In the genomic region with DNA sequence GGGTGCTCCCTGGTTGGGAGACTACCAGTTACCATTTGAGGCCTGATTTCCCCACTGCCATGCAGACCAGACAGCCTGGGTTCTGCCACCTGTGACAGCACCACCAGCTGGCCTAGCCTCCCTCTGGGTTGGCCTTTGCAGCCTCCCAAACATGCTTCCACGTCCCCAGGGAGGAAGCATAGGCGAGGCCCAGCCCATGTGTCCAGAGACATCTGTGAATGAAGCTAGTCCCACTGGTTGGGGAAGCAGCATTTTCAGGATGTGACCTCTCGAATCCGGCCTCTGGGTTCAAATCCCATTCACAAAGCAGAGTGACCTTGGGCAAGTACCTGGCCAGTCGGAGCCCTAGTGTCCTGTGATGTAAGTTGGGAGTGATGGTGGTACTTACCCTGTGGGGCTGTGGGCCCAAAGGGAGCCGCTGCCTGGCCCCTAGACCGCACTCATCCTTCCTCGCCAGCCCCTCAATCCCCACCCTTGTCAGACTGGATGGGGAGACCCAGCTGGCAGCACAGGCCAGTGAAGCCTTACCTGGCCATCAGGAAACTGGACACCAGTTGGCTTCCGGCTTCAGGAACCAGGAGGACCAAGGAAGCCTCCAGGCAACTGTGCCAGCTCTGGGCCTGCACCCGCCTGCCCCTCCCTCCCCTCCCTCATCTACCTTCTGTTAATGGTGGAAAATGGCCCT, we compare ENCODE assay signal across 25 cellular contexts. TPM values are rescaled to one million over a fixed set of nuclear protein-coding genes. Genes with fewer than 3 reads are reported as not detected.
DNase-seq lines count a peak whose midpoint lies in the region; ATAC-seq and TF ChIP-seq lines count a peak whose summit lies in the region.
"Had no signal": no experiment of that assay in that cellular context is flagged by ENCODE, and none has a peak within 500 bp of the region (broad histone marks: within the 10 kb centered on the region; RNA-seq: fewer than 3 reads in every experiment).

No MANE protein-coding gene starts in this region.

- H3K9me3 Mint-ChIP-seq in glutamatergic neuron (ENCODE audit: unreplicated experiment) = peaks cover 1% of the 10 kb centered on the region
- no peaks in the 10 kb centered on the region for H3K9me3 Mint-ChIP-seq in activated CD8-positive, alpha-beta memory T cell treated with anti-CD3 and anti-CD28 coated beads, Interleukin-2, amount 10 ng/mL, durations not matched to agents 7 days and 5 days (ENCODE audit: low read depth)
- H3K9me3 Mint-ChIP-seq: activated naive CD4-positive, alpha-beta T cell treated with anti-CD3 and anti-CD28 coated beads, Interleukin-2, amount 50 U/mL, for 72 hours; stimulated activated naive CD8-positive, alpha-beta T cell treated with anti-CD3 and anti-CD28 coated beads, Interleukin-15, Interleukin-2, amounts not matched to agents 100 ng/mL and 50 ng/mL, for 24 hours had no signal

- no peak overlapping the region for H3K27ac Mint-ChIP-seq in glutamatergic neuron (ENCODE audit: unreplicated experiment)
- no peak overlapping the region for H3K27ac Mint-ChIP-seq in activated CD8-positive, alpha-beta memory T cell treated with anti-CD3 and anti-CD28 coated beads, Interleukin-2, amount 10 ng/mL, durations not matched to agents 7 days and 5 days
- H3K27ac Mint-ChIP-seq: activated naive CD4-positive, alpha-beta T cell treated with anti-CD3 and anti-CD28 coated beads, Interleukin-2, amount 50 U/mL, for 72 hours; stimulated activated naive CD8-positive, alpha-beta T cell treated with anti-CD3 and anti-CD28 coated beads, Interleukin-15, Interleukin-2, amounts not matched to agents 100 ng/mL and 50 ng/mL, for 24 hours had no signal

- peaks cover 9% of the 10 kb centered on the region for H3K4me1 Mint-ChIP-seq in glutamatergic neuron (ENCODE audit: low read depth, unreplicated experiment)
- H3K4me1 Mint-ChIP-seq in activated CD8-positive, alpha-beta memory T cell treated with anti-CD3 and anti-CD28 coated beads, Interleukin-2, amount 10 ng/mL, durations not matched to agents 7 days and 5 days = peaks cover under 1% of the 10 kb centered on the region

- DNase-seq in Right ventricle myocardium superior = peak; percentile 34
- no peak for DNase-seq in left ventricle myocardium superior
- peak; percentile 14 for DNase-seq in glutamatergic neuron
- DNase-seq in posterior vena cava (ENCODE audit: low spot score) = peak; percentile 75
- DNase-seq in upper lobe of left lung = peak; percentile 19 to 34
- DNase-seq in activated CD8-positive, alpha-beta memory T cell treated with anti-CD3 and anti-CD28 coated beads, Interleukin-2, amount 10 ng/mL, durations not matched to agents 7 days and 5 days = no peak
- DNase-seq in NCI-H2196 treated with DMSO at 0.1 percent for 48 hours (lab: John Stamatoyannopoulos, UW; ENCODE audit: unreplicated experiment) = no peak
- DNase-seq: activated T-cell treated with anti-CD3 and anti-CD28 coated beads, Interleukin-2, amount 50 U/mL, for 48 hours; dermis blood vessel endothelial cell; foreskin melanocyte; GDM1; H7; NCI-H1417; NCI-H774; OCI-M1; stimulated activated CD4-positive, alpha-beta T cell treated with anti-CD3 and anti-CD28 coated beads, Interleukin-1b, Interleukin-23, amount 100 ng/mL, for 48 hours had no signal

- H3K36me3 ChIP-seq in upper lobe of left lung = peaks cover 6 to 36% (median 16%) of the 10 kb centered on the region in 4 donors
- H3K36me3 ChIP-seq: BLaER1 treated with 17β-estradiol and CSF1 and Interleukin-3, amounts not matched to agents 10 nM and 100 nM; SJSA1 had no signal

- peaks cover 24 to 73% (median 62%) of the 10 kb centered on the region in 4 donors for H3K4me1 ChIP-seq in upper lobe of left lung

- TF ChIP-seq EP300 in upper lobe of left lung (IDR thresholded peaks at IDR 0.05) = no peak

- H3K4me3 Mint-ChIP-seq in glutamatergic neuron (ENCODE audit: unreplicated experiment) = no peak overlapping the region
- H3K4me3 Mint-ChIP-seq in activated CD8-positive, alpha-beta memory T cell treated with anti-CD3 and anti-CD28 coated beads, Interleukin-2, amount 10 ng/mL, durations not matched to agents 7 days and 5 days = no peak overlapping the region
- H3K4me3 Mint-ChIP-seq: stimulated activated naive CD8-positive, alpha-beta T cell treated with anti-CD3 and anti-CD28 coated beads, Interleukin-15, Interleukin-2, amounts not matched to agents 100 ng/mL and 50 ng/mL, for 24 hours; T-helper 17 cell had no signal

- H3K27ac ChIP-seq in upper lobe of left lung = peak overlapping the region in 2 of 4 donors; percentile 14 to 93
- H3K27ac ChIP-seq: BLaER1 treated with 17β-estradiol and CSF1 and Interleukin-3, amounts not matched to agents 10 nM and 100 nM; SJSA1 had no signal

- no peak for TF ChIP-seq POLR2A in upper lobe of left lung (IDR thresholded peaks at IDR 0.05)

- intact Hi-C loops in Right ventricle myocardium superior (cut with DNase I) = loop anchor here (5.0 kb wide), 1 partner anchor 59 kb away; no protein-coding TSS in a partner anchor
- intact Hi-C loops in left ventricle myocardium superior (cut with micrococcal nuclease) = no loop called here
- intact Hi-C loops in posterior vena cava (cut with DNase I) = loop anchor here (10.0 kb wide), 1 partner anchor 86 kb away; no protein-coding TSS in a partner anchor

- no peak for ATAC-seq in Right ventricle myocardium superior (ENCODE audit: poor library complexity)
- ATAC-seq in left ventricle myocardium superior = no peak
- ATAC-seq in upper lobe of left lung (ENCODE audit: low FRiP score in 2 of 2) = no peak
- ATAC-seq in GM18858 (IDR thresholded peaks at IDR 0.05; ENCODE audit: unreplicated experiment) = no peak
- no peak for ATAC-seq in activated CD8-positive, alpha-beta memory T cell treated with anti-CD3 and anti-CD28 coated beads, Interleukin-2, amount 10 ng/mL, durations not matched to agents 7 days and 5 days
- ATAC-seq: activated naive CD4-positive, alpha-beta T cell treated with anti-CD3 and anti-CD28 coated beads, Interleukin-2, amount 50 U/mL, for 72 hours; T-helper 17 cell had no signal

- no peak overlapping the region for H3K4me3 ChIP-seq in upper lobe of left lung
- H3K4me3 ChIP-seq: BLaER1 treated with 17β-estradiol and CSF1 and Interleukin-3, amounts not matched to agents 10 nM and 100 nM; SJSA1 had no signal

- CTCF ChIA-PET in activated CD8-positive, alpha-beta memory T cell treated with anti-CD3 and anti-CD28 coated beads, Interleukin-2, amount 10 ng/mL, durations not matched to agents 7 days and 5 days (lab: Charles Lee) = no interaction called here

- peaks cover 3% of the 10 kb centered on the region for H3K27me3 Mint-ChIP-seq in glutamatergic neuron (ENCODE audit: unreplicated experiment)
- peaks cover 12% of the 10 kb centered on the region for H3K27me3 Mint-ChIP-seq in activated CD8-positive, alpha-beta memory T cell treated with anti-CD3 and anti-CD28 coated beads, Interleukin-2, amount 10 ng/mL, durations not matched to agents 7 days and 5 days

- peaks cover 0 to 4% (median 0%) of the 10 kb centered on the region in 4 donors for H3K27me3 ChIP-seq in upper lobe of left lung

- H3K9me3 ChIP-seq in upper lobe of left lung = no peaks in the 10 kb centered on the region
- H3K9me3 ChIP-seq: BLaER1 treated with 17β-estradiol and CSF1 and Interleukin-3, amounts not matched to agents 10 nM and 100 nM; SJSA1 had no signal

- no peaks in the 10 kb centered on the region for H3K36me3 Mint-ChIP-seq in glutamatergic neuron (ENCODE audit: unreplicated experiment)
- no peaks in the 10 kb centered on the region for H3K36me3 Mint-ChIP-seq in activated CD8-positive, alpha-beta memory T cell treated with anti-CD3 and anti-CD28 coated beads, Interleukin-2, amount 10 ng/mL, durations not matched to agents 7 days and 5 days
- H3K36me3 Mint-ChIP-seq: activated naive CD4-positive, alpha-beta T cell treated with anti-CD3 and anti-CD28 coated beads, Interleukin-2, amount 50 U/mL, for 72 hours had no signal

- 93 to 100% methylated on average over 3 to 10 of the region's 10 CpGs for WGBS in upper lobe of left lung, 2 donors

- TF ChIP-seq CTCF in glutamatergic neuron (IDR thresholded peaks at IDR 0.05; ENCODE audit: partially characterized antibody, unreplicated experiment) (no peak), upper lobe of left lung (IDR thresholded peaks at IDR 0.05) (no peak)

RNA-seq across cellular contexts. Expression of gene KLF15, which starts 6.0 kb away (rescaled TPM):
- 34.0 TPM for total RNA-seq in Right ventricle myocardium superior
- 28.5 TPM for total RNA-seq in left ventricle myocardium superior
- total RNA-seq in glutamatergic neuron (ENCODE audit: unreplicated experiment) = 0.74 TPM
- total RNA-seq in posterior vena cava = 10 to 100 TPM; 10.6 to 15.5 TPM
- total RNA-seq in upper lobe of left lung = 10 to 100 TPM; 21.6 to 52.4 (median 38.3) TPM
- not detected for total RNA-seq in activated CD8-positive, alpha-beta memory T cell treated with anti-CD3 and anti-CD28 coated beads, Interleukin-2, amount 10 ng/mL, durations not matched to agents 7 days and 5 days

RNA-seq across cellular contexts. Expression of gene CFAP100, which starts 43.5 kb away (rescaled TPM):
- not detected for total RNA-seq in Right ventricle myocardium superior
- total RNA-seq in left ventricle myocardium superior = not detected
- total RNA-seq in glutamatergic neuron (ENCODE audit: unreplicated experiment) = not detected
- total RNA-seq in posterior vena cava = not detected
- 10 to 100 TPM in 4 of 6 donors, 1 to 10 TPM in 1, under 1 TPM in 1; 0.09 to 57.9 (median 21.6) TPM for total RNA-seq in upper lobe of left lung
- not detected for total RNA-seq in activated CD8-positive, alpha-beta memory T cell treated with anti-CD3 and anti-CD28 coated beads, Interleukin-2, amount 10 ng/mL, durations not matched to agents 7 days and 5 days
- total RNA-seq: A673; activated naive CD4-positive, alpha-beta T cell treated with anti-CD3 and anti-CD28 coated beads, Interleukin-2, amount 50 U/mL, for 72 hours; bronchial epithelial cell; dermis blood vessel endothelial cell; LHCN-M2; SJSA1; T-helper 17 cell had no signal

Comparison
In these comparisons a context has a peak if more than half of its experiments do, and no peak if none do; other contexts are left out.
1. DNase-seq: peak in Right ventricle myocardium superior (single experiment), glutamatergic neuron (single experiment), posterior vena cava (single experiment) and upper lobe of left lung (2 of 2); none in left ventricle myocardium superior (single experiment), activated CD8-positive, alpha-beta memory T cell treated with anti-CD3 and anti-CD28 coated beads, Interleukin-2, amount 10 ng/mL, durations not matched to agents 7 days and 5 days (single experiment) and NCI-H2196 treated with DMSO at 0.1 percent for 48 hours (single experiment).